ENCODE assay signal across 22 cellular contexts in genomic region chr6:126535585-126535984, GRCh38.
"Had no signal": no experiment of that assay in that cellular context is flagged by ENCODE, and none has a peak within 500 bp of the region (broad histone marks: within the 10 kb centered on the region; RNA-seq: fewer than 3 reads in every experiment).

No MANE protein-coding gene starts in this region.

- H3K36me3 ChIP-seq: breast epithelium, esophagus muscularis mucosa, lower lobe of right lung, prostate gland, right atrium auricular region, thyroid gland had no signal

- H3K27me3 Mint-ChIP-seq: activated CD8-positive, alpha-beta memory T cell treated with anti-CD3 and anti-CD28 coated beads, Interleukin-2, amount 10 ng/mL, durations not matched to agents 7 days and 5 days; activated naive CD8-positive, alpha-beta T cell; natural killer cell treated with Interleukin-12 subunit alpha and Interleukin-12 subunit beta and Interleukin-15 and Interleukin-18, amount 100 ng/mL, for 72 hours had no signal

- H3K4me3 ChIP-seq: breast epithelium, esophagus muscularis mucosa, lower lobe of right lung, prostate gland, right atrium auricular region, thyroid gland had no signal

- H3K4me1 ChIP-seq: breast epithelium, lower lobe of right lung, prostate gland, right atrium auricular region, thyroid gland had no signal

- H3K36me3 Mint-ChIP-seq: activated CD8-positive, alpha-beta memory T cell treated with anti-CD3 and anti-CD28 coated beads, Interleukin-2, amount 10 ng/mL, durations not matched to agents 7 days and 5 days; activated naive CD8-positive, alpha-beta T cell; natural killer cell treated with Interleukin-12 subunit alpha and Interleukin-12 subunit beta and Interleukin-15 and Interleukin-18, amount 100 ng/mL, for 72 hours; WTC11 had no signal

- DNase-seq: activated CD4-positive, alpha-beta memory T cell treated with anti-CD3 and anti-CD28 coated beads, Interleukin-2, amount 10 ng/mL, durations not matched to agents 7 days and 5 days; activated CD4-positive, alpha-beta T cell treated with anti-CD3 and anti-CD28 coated beads for 4 hours; activated CD8-positive, alpha-beta memory T cell treated with anti-CD3 and anti-CD28 coated beads, Interleukin-2, amount 10 ng/mL, durations not matched to agents 7 days and 5 days; amniotic stem cell; cortex of kidney; effector CD4-positive, alpha-beta T cell; foreskin fibroblast; left colon; lower lobe of right lung; stimulated activated CD4-positive, alpha-beta T cell treated with anti-CD3 and anti-CD28 coated beads, Interleukin-2, amount 100 ng/mL, for 24 hours; stimulated activated naive CD4-positive, alpha-beta T cell treated with Interleukin-2 at 50 U/mL for 16 hours; thyroid gland had no signal

- H3K4me3 Mint-ChIP-seq: activated CD4-positive, alpha-beta memory T cell treated with anti-CD3 and anti-CD28 coated beads, Interleukin-2, amount 10 ng/mL, durations not matched to agents 7 days and 5 days; activated CD8-positive, alpha-beta memory T cell treated with anti-CD3 and anti-CD28 coated beads, Interleukin-2, amount 10 ng/mL, durations not matched to agents 7 days and 5 days; activated naive CD8-positive, alpha-beta T cell; natural killer cell treated with Interleukin-12 subunit alpha and Interleukin-12 subunit beta and Interleukin-15 and Interleukin-18, amount 100 ng/mL, for 72 hours; WTC11 had no signal

- H3K9me3 ChIP-seq: breast epithelium, esophagus muscularis mucosa, lower lobe of right lung, prostate gland, right atrium auricular region, thyroid gland had no signal

- H3K27me3 ChIP-seq: breast epithelium, esophagus muscularis mucosa, right atrium auricular region, thyroid gland had no signal

- ATAC-seq: activated CD8-positive, alpha-beta memory T cell treated with anti-CD3 and anti-CD28 coated beads, Interleukin-2, amount 10 ng/mL, durations not matched to agents 7 days and 5 days; left colon; lower lobe of right lung; natural killer cell treated with Interleukin-12 subunit alpha and Interleukin-12 subunit beta and Interleukin-15 and Interleukin-18, amount 100 ng/mL, for 72 hours; WTC11 had no signal

- H3K27ac Mint-ChIP-seq: activated CD4-positive, alpha-beta memory T cell treated with anti-CD3 and anti-CD28 coated beads, Interleukin-2, amount 10 ng/mL, durations not matched to agents 7 days and 5 days; activated CD8-positive, alpha-beta memory T cell treated with anti-CD3 and anti-CD28 coated beads, Interleukin-2, amount 10 ng/mL, durations not matched to agents 7 days and 5 days; activated naive CD8-positive, alpha-beta T cell; natural killer cell treated with Interleukin-12 subunit alpha and Interleukin-12 subunit beta and Interleukin-15 and Interleukin-18, amount 100 ng/mL, for 72 hours; WTC11 had no signal

- FAIRE-seq: endothelial cell of umbilical vein, islet of Langerhans, urothelium cell line had no signal

- H3K27ac ChIP-seq: breast epithelium, esophagus muscularis mucosa, lower lobe of right lung, prostate gland, right atrium auricular region, thyroid gland had no signal

- H3K4me1 Mint-ChIP-seq: activated CD4-positive, alpha-beta memory T cell treated with anti-CD3 and anti-CD28 coated beads, Interleukin-2, amount 10 ng/mL, durations not matched to agents 7 days and 5 days had no signal

- H3K9me3 Mint-ChIP-seq: activated CD4-positive, alpha-beta memory T cell treated with anti-CD3 and anti-CD28 coated beads, Interleukin-2, amount 10 ng/mL, durations not matched to agents 7 days and 5 days; WTC11 had no signal
